20 cellular contexts compared by ENCODE assay signal in genomic region chr19:55197531-55197930, GRCh38. TPM values are rescaled to one million over a fixed set of nuclear protein-coding genes. Genes with fewer than 3 reads are reported as not detected.
DNase-seq lines count a peak whose midpoint lies in the region; ATAC-seq and TF ChIP-seq lines count a peak whose summit lies in the region.
"Had no signal": no experiment of that assay in that cellular context is flagged by ENCODE, and none has a peak within 500 bp of the region (broad histone marks: within the 10 kb centered on the region; RNA-seq: fewer than 3 reads in every experiment).

No MANE protein-coding gene starts in this region.

- peak; percentile 70 for ATAC-seq in activated CD8-positive, alpha-beta T cell treated with anti-CD3 and anti-CD28 coated beads for 36 hours
- ATAC-seq in activated CD8-positive, alpha-beta T cell treated with anti-CD3 and anti-CD28 coated beads, Interleukin-2, amount 10 ng/mL, durations not matched to agents 7 days and 5 days: no peak
- peak; percentile 32 for ATAC-seq in upper lobe of right lung
- ATAC-seq: right cardiac atrium had no signal

- intact Hi-C loops in activated CD8-positive, alpha-beta T cell treated with anti-CD3 and anti-CD28 coated beads for 36 hours (cut with micrococcal nuclease): no loop called here
- intact Hi-C loops in upper lobe of right lung (cut with DNase I): no loop called here
- intact Hi-C loops in CD14-positive monocyte (cut with micrococcal nuclease): no loop called here

- H3K4me1 Mint-ChIP-seq in activated CD8-positive, alpha-beta T cell treated with anti-CD3 and anti-CD28 coated beads for 36 hours (ENCODE audit: low read depth): no peaks in the 10 kb centered on the region
- no peaks in the 10 kb centered on the region for H3K4me1 Mint-ChIP-seq in activated CD8-positive, alpha-beta T cell treated with anti-CD3 and anti-CD28 coated beads, Interleukin-2, amount 10 ng/mL, durations not matched to agents 7 days and 5 days (ENCODE audit: low read depth)
- H3K4me1 Mint-ChIP-seq in CD14-positive monocyte: peaks cover 6% of the 10 kb centered on the region
- no peaks in the 10 kb centered on the region for H3K4me1 Mint-ChIP-seq in CD8-positive, alpha-beta memory T cell
- H3K4me1 Mint-ChIP-seq in mesothelial cell of epicardium: no peaks in the 10 kb centered on the region
- H3K4me1 Mint-ChIP-seq: nephron had no signal

- H3K36me3 Mint-ChIP-seq in activated CD8-positive, alpha-beta T cell treated with anti-CD3 and anti-CD28 coated beads for 36 hours (ENCODE audit: low read depth): no peaks in the 10 kb centered on the region
- H3K36me3 Mint-ChIP-seq in activated CD8-positive, alpha-beta T cell treated with anti-CD3 and anti-CD28 coated beads, Interleukin-2, amount 10 ng/mL, durations not matched to agents 7 days and 5 days (ENCODE audit: low read depth): no peaks in the 10 kb centered on the region
- H3K36me3 Mint-ChIP-seq in CD14-positive monocyte (no peaks in the 10 kb centered on the region), mesothelial cell of epicardium (peaks cover 12% of the 10 kb centered on the region)
- no peaks in the 10 kb centered on the region for H3K36me3 Mint-ChIP-seq in CD8-positive, alpha-beta memory T cell

- CTCF ChIA-PET in activated CD8-positive, alpha-beta T cell treated with anti-CD3 and anti-CD28 coated beads for 36 hours (lab: Charles Lee): interaction anchor here (1.2 kb wide), 1 partner anchor 32 kb away, joined by 4 read pairs; the partner anchor contains the start of gene DNAAF3
- CTCF ChIA-PET in activated CD8-positive, alpha-beta T cell treated with anti-CD3 and anti-CD28 coated beads, Interleukin-2, amount 10 ng/mL, durations not matched to agents 7 days and 5 days (lab: Charles Lee): no interaction called here
- CTCF ChIA-PET in CD8-positive, alpha-beta memory T cell (lab: Charles Lee): interaction anchor here (0.6 to 1.0 kb wide), 2 partner anchors 9 to 306 kb away, joined by 3 read pairs; no protein-coding TSS in a partner anchor

- POLR2A ChIA-PET in activated CD8-positive, alpha-beta T cell treated with anti-CD3 and anti-CD28 coated beads for 36 hours (lab: Charles Lee): interaction anchor here (0.8 to 1.1 kb wide), 3 partner anchors 18 to 288 kb away, joined by 3 to 5 read pairs (median 3); partner anchors contain the start of genes NAT14 and SYT5
- POLR2A ChIA-PET in activated CD8-positive, alpha-beta T cell treated with anti-CD3 and anti-CD28 coated beads, Interleukin-2, amount 10 ng/mL, durations not matched to agents 7 days and 5 days (lab: Charles Lee): no interaction called here
- POLR2A ChIA-PET in CD8-positive, alpha-beta memory T cell (lab: Charles Lee): no interaction called here

- no peaks in the 10 kb centered on the region for H3K9me3 Mint-ChIP-seq in activated CD8-positive, alpha-beta T cell treated with anti-CD3 and anti-CD28 coated beads for 36 hours
- no peaks in the 10 kb centered on the region for H3K9me3 Mint-ChIP-seq in activated CD8-positive, alpha-beta T cell treated with anti-CD3 and anti-CD28 coated beads, Interleukin-2, amount 10 ng/mL, durations not matched to agents 7 days and 5 days (ENCODE audit: insufficient read depth)
- H3K9me3 Mint-ChIP-seq in CD14-positive monocyte (no peaks in the 10 kb centered on the region), mesothelial cell of epicardium (no peaks in the 10 kb centered on the region)
- no peaks in the 10 kb centered on the region for H3K9me3 Mint-ChIP-seq in CD8-positive, alpha-beta memory T cell
- H3K9me3 Mint-ChIP-seq: activated T-helper 1 cell treated with anti-CD3 and anti-CD28 coated beads, Interleukin-12 subunit alpha, Interleukin-12 subunit beta, Interleukin-2, Interleukin-4 antibody, amounts not matched to agents 30 ng/mL and 10 ng/mL and 1 ng/mL, durations not matched to agents 14 hours and 24 hours and 36 hours; dendritic cell treated with granulocyte-macrophage colony-stimulating factor and Interleukin-4, amounts not matched to agents 40 ng/mL and 50 ng/mL, for 4 days; nephron; T-helper 2 cell treated with Interferon-gamma antibody and Interleukin-4, amounts not matched to agents 5 μg/mL and 100 μg/mL, for 36 hours had no signal

- no peaks in the 10 kb centered on the region for H3K36me3 ChIP-seq in upper lobe of right lung
- H3K36me3 ChIP-seq in CD8-positive, alpha-beta memory T cell (ENCODE audit: insufficient read depth, low read length): no peaks in the 10 kb centered on the region
- H3K36me3 ChIP-seq: tibial nerve had no signal

- peaks cover 9% of the 10 kb centered on the region for H3K27me3 Mint-ChIP-seq in activated CD8-positive, alpha-beta T cell treated with anti-CD3 and anti-CD28 coated beads for 36 hours
- peaks cover 2% of the 10 kb centered on the region for H3K27me3 Mint-ChIP-seq in activated CD8-positive, alpha-beta T cell treated with anti-CD3 and anti-CD28 coated beads, Interleukin-2, amount 10 ng/mL, durations not matched to agents 7 days and 5 days (ENCODE audit: low read depth)
- H3K27me3 Mint-ChIP-seq in CD14-positive monocyte (ENCODE audit: low read depth in 3 of 3) (peaks cover 7 to 32% (median 17%) of the 10 kb centered on the region in 3 donors), mesothelial cell of epicardium (ENCODE audit: low read depth) (peaks cover 18% of the 10 kb centered on the region)
- H3K27me3 Mint-ChIP-seq in CD8-positive, alpha-beta memory T cell: peaks cover 25 to 41% of the 10 kb centered on the region in 2 donors

- H3K9me3 ChIP-seq in upper lobe of right lung: no peaks in the 10 kb centered on the region
- H3K9me3 ChIP-seq in CD8-positive, alpha-beta memory T cell (ENCODE audit: low read length): no peaks in the 10 kb centered on the region
- H3K9me3 ChIP-seq: tibial nerve had no signal

- H3K4me3 Mint-ChIP-seq in activated CD8-positive, alpha-beta T cell treated with anti-CD3 and anti-CD28 coated beads for 36 hours: no peak overlapping the region
- H3K4me3 Mint-ChIP-seq in activated CD8-positive, alpha-beta T cell treated with anti-CD3 and anti-CD28 coated beads, Interleukin-2, amount 10 ng/mL, durations not matched to agents 7 days and 5 days: no peak overlapping the region
- H3K4me3 Mint-ChIP-seq in CD14-positive monocyte (no peak overlapping the region), mesothelial cell of epicardium (no peak overlapping the region)
- no peak overlapping the region for H3K4me3 Mint-ChIP-seq in CD8-positive, alpha-beta memory T cell
- H3K4me3 Mint-ChIP-seq: activated T-helper 1 cell treated with anti-CD3 and anti-CD28 coated beads, Interleukin-12 subunit alpha, Interleukin-12 subunit beta, Interleukin-2, Interleukin-4 antibody, amounts not matched to agents 30 ng/mL and 10 ng/mL and 1 ng/mL, durations not matched to agents 14 hours and 24 hours and 36 hours; dendritic cell treated with granulocyte-macrophage colony-stimulating factor and Interleukin-4, amounts not matched to agents 40 ng/mL and 50 ng/mL, for 4 days; nephron; T-helper 2 cell treated with Interferon-gamma antibody and Interleukin-4, amounts not matched to agents 5 μg/mL and 100 μg/mL, for 36 hours had no signal

- no peak for TF ChIP-seq CTCF in activated CD8-positive, alpha-beta T cell treated with anti-CD3 and anti-CD28 coated beads for 36 hours (IDR thresholded peaks at IDR 0.05)
- TF ChIP-seq CTCF in upper lobe of right lung (IDR thresholded peaks at IDR 0.05) (no peak), CD14-positive monocyte (IDR thresholded peaks at IDR 0.05) (no peak), mesothelial cell of epicardium (IDR thresholded peaks at IDR 0.05; ENCODE audit: unreplicated experiment) (no peak)

- H3K27me3 ChIP-seq in upper lobe of right lung: peaks cover 7% of the 10 kb centered on the region
- peaks cover 8% of the 10 kb centered on the region for H3K27me3 ChIP-seq in CD8-positive, alpha-beta memory T cell (ENCODE audit: insufficient read depth, low read length, poor library complexity, severe bottlenecking)

- DNase-seq in activated CD8-positive, alpha-beta T cell treated with anti-CD3 and anti-CD28 coated beads for 36 hours: no peak
- DNase-seq in activated CD8-positive, alpha-beta T cell treated with anti-CD3 and anti-CD28 coated beads, Interleukin-2, amount 10 ng/mL, durations not matched to agents 7 days and 5 days: no peak
- DNase-seq in NCI-H2227 (lab: John Stamatoyannopoulos, UW; ENCODE audit: unreplicated experiment) (peak; percentile 73), cerebellum (ENCODE audit: low spot score) (peak; percentile 28), upper lobe of right lung (no peak), CD14-positive monocyte (ENCODE audit: low spot score) (no peak), mesothelial cell of epicardium (ENCODE audit: low spot score in 2 of 2, unreplicated experiment in 2 of 2) (no peak)
- no peak for DNase-seq in CD8-positive, alpha-beta memory T cell
- DNase-seq: activated CD4-positive, alpha-beta T cell treated with anti-CD3 and anti-CD28 coated beads, Interleukin-2, amount 50 U/mL, for 1 hour; NCI-H2029; right cardiac atrium had no signal

- no peak overlapping the region for H3K4me3 ChIP-seq in upper lobe of right lung
- no peak overlapping the region for H3K4me3 ChIP-seq in CD8-positive, alpha-beta memory T cell (ENCODE audit: low read length)
- H3K4me3 ChIP-seq: tibial nerve had no signal

- H3K27ac ChIP-seq in upper lobe of right lung: no peak overlapping the region
- no peak overlapping the region for H3K27ac ChIP-seq in CD8-positive, alpha-beta memory T cell (ENCODE audit: low read depth, low read length)
- H3K27ac ChIP-seq: KMS-11, tibial nerve had no signal

- no peak overlapping the region for H3K27ac Mint-ChIP-seq in activated CD8-positive, alpha-beta T cell treated with anti-CD3 and anti-CD28 coated beads for 36 hours
- no peak overlapping the region for H3K27ac Mint-ChIP-seq in activated CD8-positive, alpha-beta T cell treated with anti-CD3 and anti-CD28 coated beads, Interleukin-2, amount 10 ng/mL, durations not matched to agents 7 days and 5 days
- no peak overlapping the region for H3K27ac Mint-ChIP-seq in CD14-positive monocyte
- H3K27ac Mint-ChIP-seq in CD8-positive, alpha-beta memory T cell: no peak overlapping the region
- H3K27ac Mint-ChIP-seq in mesothelial cell of epicardium: no peak overlapping the region
- H3K27ac Mint-ChIP-seq: activated T-helper 1 cell treated with anti-CD3 and anti-CD28 coated beads, Interleukin-12 subunit alpha, Interleukin-12 subunit beta, Interleukin-2, Interleukin-4 antibody, amounts not matched to agents 30 ng/mL and 10 ng/mL and 1 ng/mL, durations not matched to agents 14 hours and 24 hours and 36 hours; dendritic cell treated with granulocyte-macrophage colony-stimulating factor and Interleukin-4, amounts not matched to agents 40 ng/mL and 50 ng/mL, for 4 days; nephron; T-helper 2 cell treated with Interferon-gamma antibody and Interleukin-4, amounts not matched to agents 5 μg/mL and 100 μg/mL, for 36 hours had no signal

- H3K4me1 ChIP-seq in upper lobe of right lung: no peaks in the 10 kb centered on the region
- no peaks in the 10 kb centered on the region for H3K4me1 ChIP-seq in CD8-positive, alpha-beta memory T cell (ENCODE audit: insufficient read depth, low read length)
- H3K4me1 ChIP-seq: tibial nerve had no signal

RNA-seq across cellular contexts. Expression of gene PTPRH, which starts 11.8 kb away (rescaled TPM):
- total RNA-seq in activated CD8-positive, alpha-beta T cell treated with anti-CD3 and anti-CD28 coated beads for 36 hours: not detected
- not detected for total RNA-seq in activated CD8-positive, alpha-beta T cell treated with anti-CD3 and anti-CD28 coated beads, Interleukin-2, amount 10 ng/mL, durations not matched to agents 7 days and 5 days
- total RNA-seq in cerebellum (0.73 TPM), upper lobe of right lung (not detected), mesothelial cell of epicardium (10.4 to 10.7 TPM (median 10.5 TPM) in 3 replicates)
- polyA plus RNA-seq in CD14-positive monocyte: under 1 TPM in 1 of 2 donors, not detected in 1; 0.08 TPM
- total RNA-seq in CD8-positive, alpha-beta memory T cell: not detected
- polyA plus RNA-seq in CD8-positive, alpha-beta memory T cell: not detected

RNA-seq across cellular contexts. Expression of gene SYT5, which starts 17.4 kb away (rescaled TPM):
- total RNA-seq in activated CD8-positive, alpha-beta T cell treated with anti-CD3 and anti-CD28 coated beads for 36 hours: not detected
- 1 to 10 TPM in 1 of 2 experiments, under 1 TPM in 1; 0.47 to 1.3 TPM for total RNA-seq in activated CD8-positive, alpha-beta T cell treated with anti-CD3 and anti-CD28 coated beads, Interleukin-2, amount 10 ng/mL, durations not matched to agents 7 days and 5 days
- total RNA-seq in cerebellum: 15.6 TPM
- total RNA-seq in upper lobe of right lung: not detected
- not detected for polyA plus RNA-seq in CD14-positive monocyte
- total RNA-seq in CD8-positive, alpha-beta memory T cell: not detected
- 0.37 TPM for polyA plus RNA-seq in CD8-positive, alpha-beta memory T cell
- 0.32 to 0.67 TPM (median 0.47 TPM) in 3 replicates for total RNA-seq in mesothelial cell of epicardium
- total RNA-seq: activated T-helper 1 cell treated with anti-CD3 and anti-CD28 coated beads, Interleukin-12 subunit alpha, Interleukin-12 subunit beta, Interleukin-2, Interleukin-4 antibody, amounts not matched to agents 30 ng/mL and 10 ng/mL and 1 ng/mL, durations not matched to agents 14 hours and 24 hours and 36 hours; H4; tibial nerve had no signal
- polyA plus RNA-seq: liver had no signal

RNA-seq across cellular contexts. Expression of gene TMEM86B, which starts 31.0 kb away (rescaled TPM):
- total RNA-seq in activated CD8-positive, alpha-beta T cell treated with anti-CD3 and anti-CD28 coated beads for 36 hours: 1 to 10 TPM; 5.8 to 6.2 TPM
- 10 to 100 TPM; 11.0 to 13.8 TPM for total RNA-seq in activated CD8-positive, alpha-beta T cell treated with anti-CD3 and anti-CD28 coated beads, Interleukin-2, amount 10 ng/mL, durations not matched to agents 7 days and 5 days
- total RNA-seq in cerebellum: 3.1 TPM
- 4.3 TPM for total RNA-seq in upper lobe of right lung
- under 1 TPM; 0.16 to 0.38 TPM for polyA plus RNA-seq in CD14-positive monocyte
- 10 to 100 TPM in 1 of 2 experiments, 1 to 10 TPM in 1; 8.5 to 10.3 TPM for total RNA-seq in CD8-positive, alpha-beta memory T cell
- polyA plus RNA-seq in CD8-positive, alpha-beta memory T cell: 2.9 TPM
- 5.9 to 6.7 TPM (median 6.7 TPM) in 3 replicates for total RNA-seq in mesothelial cell of epicardium

RNA-seq across cellular contexts. Expression of gene DNAAF3, which starts 31.1 kb away (rescaled TPM):
- not detected for total RNA-seq in activated CD8-positive, alpha-beta T cell treated with anti-CD3 and anti-CD28 coated beads for 36 hours
- total RNA-seq in activated CD8-positive, alpha-beta T cell treated with anti-CD3 and anti-CD28 coated beads, Interleukin-2, amount 10 ng/mL, durations not matched to agents 7 days and 5 days: under 1 TPM; 0.21 to 0.23 TPM
- total RNA-seq in cerebellum (2.0 TPM), upper lobe of right lung (1.5 TPM), mesothelial cell of epicardium (2.9 to 4.4 TPM (median 3.3 TPM) in 3 replicates)
- under 1 TPM in 1 of 2 donors, not detected in 1; 0.19 TPM for polyA plus RNA-seq in CD14-positive monocyte
- under 1 TPM in 1 of 2 experiments, not detected in 1; 0.27 TPM for total RNA-seq in CD8-positive, alpha-beta memory T cell
- polyA plus RNA-seq in CD8-positive, alpha-beta memory T cell: not detected

RNA-seq across cellular contexts. Expression of gene TNNI3, which starts 40.0 kb away (rescaled TPM):
- not detected for total RNA-seq in activated CD8-positive, alpha-beta T cell treated with anti-CD3 and anti-CD28 coated beads for 36 hours
- total RNA-seq in activated CD8-positive, alpha-beta T cell treated with anti-CD3 and anti-CD28 coated beads, Interleukin-2, amount 10 ng/mL, durations not matched to agents 7 days and 5 days: not detected
- total RNA-seq in cerebellum (0.36 TPM), upper lobe of right lung (not detected), mesothelial cell of epicardium (6.3 to 9.1 TPM (median 8.9 TPM) in 3 replicates)
- 1 to 10 TPM in 1 of 2 donors, not detected in 1; 1.2 TPM for polyA plus RNA-seq in CD14-positive monocyte
- not detected for total RNA-seq in CD8-positive, alpha-beta memory T cell
- polyA plus RNA-seq in CD8-positive, alpha-beta memory T cell: not detected
- total RNA-seq: activated T-helper 1 cell treated with anti-CD3 and anti-CD28 coated beads, Interleukin-12 subunit alpha, Interleukin-12 subunit beta, Interleukin-2, Interleukin-4 antibody, amounts not matched to agents 30 ng/mL and 10 ng/mL and 1 ng/mL, durations not matched to agents 14 hours and 24 hours and 36 hours; fibroblast of lung; H4; liver; tibial nerve had no signal
- polyA plus RNA-seq: fibroblast of lung, liver had no signal

Comparison
In these comparisons a context has a peak if more than half of its experiments do, and no peak if none do; other contexts are left out.
1. DNase-seq: peak in NCI-H2227 (single experiment) and cerebellum (single experiment); none in activated CD8-positive, alpha-beta T cell treated with anti-CD3 and anti-CD28 coated beads for 36 hours (single experiment), activated CD8-positive, alpha-beta T cell treated with anti-CD3 and anti-CD28 coated beads, Interleukin-2, amount 10 ng/mL, durations not matched to agents 7 days and 5 days (single experiment), upper lobe of right lung (single experiment), CD14-positive monocyte (single experiment), CD8-positive, alpha-beta memory T cell (0 of 5) and mesothelial cell of epicardium (0 of 2).